20 cellular contexts compared by ENCODE assay signal in the genomic region with DNA sequence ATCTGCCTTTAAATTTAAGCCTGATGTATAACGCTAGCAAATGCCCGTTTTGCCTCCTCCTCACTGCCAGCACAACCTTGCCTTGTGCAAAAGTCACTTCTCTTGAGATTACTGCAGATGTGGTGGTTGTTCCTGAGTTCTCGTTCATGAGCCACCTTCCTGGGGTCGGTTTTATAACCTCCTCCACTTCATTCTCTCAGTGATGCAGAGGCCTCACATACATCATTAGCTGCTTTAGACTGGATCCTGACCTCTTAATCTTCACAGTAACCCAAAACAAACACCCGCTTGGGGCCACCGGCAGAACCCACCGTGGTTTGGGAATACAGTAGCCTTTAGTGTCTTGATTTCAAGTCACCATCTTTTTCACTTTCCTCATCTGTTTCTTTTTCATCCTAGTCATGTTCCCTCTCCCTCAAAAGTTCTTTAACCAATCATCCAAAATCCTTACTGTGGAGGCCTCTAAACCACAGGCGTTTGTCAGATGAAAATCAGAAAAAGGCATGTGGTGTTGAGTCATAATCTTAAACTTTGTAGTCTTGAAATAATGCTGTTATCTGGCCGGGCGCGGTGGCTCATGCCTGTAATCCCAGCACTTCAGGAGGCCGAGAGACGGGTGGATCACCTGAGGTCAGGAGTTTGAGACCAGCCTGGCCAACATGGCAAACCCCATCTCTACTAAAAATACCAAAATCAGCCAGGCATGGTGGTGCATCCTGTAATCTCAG.
DNase-seq lines count a peak whose midpoint lies in the region; ATAC-seq, FAIRE-seq and TF ChIP-seq lines count a peak whose summit lies in the region.
"Had no signal": no experiment of that assay in that cellular context is flagged by ENCODE, and none has a peak within 500 bp of the region (broad histone marks: within the 10 kb centered on the region; RNA-seq: fewer than 3 reads in every experiment).

No MANE protein-coding gene starts in this region.

- CTCF ChIA-PET in K562 (lab: Yijun Ruan, JAX; ENCODE audit: low intra/inter-chr PET ratio): no interaction called here

- H3K4me2 ChIP-seq in K562 (ENCODE audit: insufficient read depth, low read length): no peak overlapping the region
- H3K4me2 ChIP-seq: KMS-11 had no signal

- H2AFZ ChIP-seq in K562 (ENCODE audit: low read depth, low read length): no peak overlapping the region
- H2AFZ ChIP-seq: parathyroid adenoma had no signal

- BruUV-seq in K562 (replicated peaks; lab: Mats Ljungman, UMichigan): TSS peak; percentile 98

- H4K20me1 ChIP-seq in K562 (replicated peaks; ENCODE audit: control insufficient read depth, insufficient read depth, low read length): peaks cover 6% of the 10 kb centered on the region

- no peak overlapping the region for H3K9ac ChIP-seq in K562 (ENCODE audit: insufficient read depth in 1 of 2, low read depth in 2 of 2, low read length in 2 of 2)
- H3K9ac ChIP-seq: KMS-11, parathyroid adenoma had no signal

- in situ Hi-C loops in K562 (cut with MboI): no loop called here

- FAIRE-seq in K562 (lab: Jason Lieb, UNC): peak; percentile 49

- no peaks in the 10 kb centered on the region for H3K79me2 ChIP-seq in K562 (ENCODE audit: control insufficient read depth, insufficient read depth, low read length)
- H3K79me2 ChIP-seq: parathyroid adenoma had no signal

- no peaks in the 10 kb centered on the region for H3K36me3 ChIP-seq in K562 (ENCODE audit: control insufficient read depth, insufficient read depth, low read length)
- H3K36me3 ChIP-seq: ascending aorta, SJSA1 had no signal

- POLR2A ChIA-PET in K562 (lab: Yijun Ruan, JAX): interaction anchor here (1.1 kb wide), 1 partner anchor 16 kb away, joined by 3 read pairs; no protein-coding TSS in a partner anchor

- intact Hi-C loops in K562 (cut with micrococcal nuclease) (no loop called here), head of caudate nucleus (cut with DNase I) (no loop called here)

- no peak overlapping the region for H3K4me3 ChIP-seq in K562
- H3K4me3 ChIP-seq: ascending aorta, SJSA1 had no signal

- no peaks in the 10 kb centered on the region for H3K9me1 ChIP-seq in K562 (ENCODE audit: control insufficient read depth, insufficient read depth, low read length)

- DNase-seq in AG20443 (ENCODE audit: low spot score) (peak; percentile 22), HS-5 (ENCODE audit: low read depth) (peak; percentile 38), K562 (ENCODE audit: extremely low read depth in 1 of 4, low spot score in 3 of 4) (peak in 2 of 4 experiments; percentile 16 to 48), myocyte (ENCODE audit: low read depth) (peak; percentile 29), GF-D8 (lab: John Stamatoyannopoulos, UW) (no peak), head of caudate nucleus (no peak), DMS 273 treated with DMSO at 0.1 percent for 48 hours (lab: John Stamatoyannopoulos, UW) (no peak)
- DNase-seq: activated B cell treated with CpG ODN at 0.5 μM for 24 hours; endodermal cell; GDM1; NCI-H1694; NCI-H748 treated with DMSO at 0.1 percent for 48 hours; stimulated activated CD4-positive, alpha-beta T cell treated with anti-CD3 and anti-CD28 coated beads, Interleukin-1b, Interleukin-23, amount 100 ng/mL, for 48 hours had no signal

- TF ChIP-seq EP300 in K562 (IDR thresholded peaks at IDR 0.05; ENCODE audit: low read length): 0 out of 2 replicates have a peak, but pooled peaks have one; percentile 28

- WGBS in K562 (ENCODE audit: insufficient coverage, low coverage, missing lambda C conversion rate): 9% methylated on average over 13 of the region's 13 CpGs

- H3K27me3 ChIP-seq in K562 (ENCODE audit: control insufficient read depth in 2 of 2, insufficient read depth in 2 of 2, low read length in 2 of 2): no peaks in the 10 kb centered on the region
- H3K27me3 ChIP-seq: ascending aorta, SJSA1 had no signal

- H3K27ac ChIP-seq in K562 (ENCODE audit: extremely low read depth, low read depth, low read length): no peak overlapping the region
- H3K27ac ChIP-seq: ascending aorta, C4-2B, KMS-11, parathyroid adenoma, SJSA1 had no signal

- peak; percentile 60 for ATAC-seq in K562
- ATAC-seq in GM21737 (IDR thresholded peaks at IDR 0.05; ENCODE audit: unreplicated experiment): no peak
- ATAC-seq: stimulated activated memory B cell treated with anti-CD40 and anti-IgM and Interleukin-4, amounts not matched to agents 10 μg/mL and 1 μg/mL and 100 μg/mL, for 72 hours had no signal

- no peak for TF ChIP-seq RAD21 in K562 (CRISPR knock-in tag; conservative IDR thresholded peaks at IDR 0.05 in 1 of 2, IDR thresholded peaks at IDR 0.05 in 1 of 2)

- no peaks in the 10 kb centered on the region for H3K9me3 ChIP-seq in K562 (replicated peaks; ENCODE audit: control insufficient read depth, insufficient read depth, low read depth, low read length)
- H3K9me3 ChIP-seq: ascending aorta, SJSA1 had no signal

- H3K4me1 ChIP-seq in K562 (replicated peaks in 1 of 2; ENCODE audit: control insufficient read depth in 2 of 2, insufficient read depth in 2 of 2, low read length in 2 of 2): peaks cover 0 to 8% of the 10 kb centered on the region in 2 experiments; a peak in 3 of 5 replicates
- H3K4me1 ChIP-seq: ascending aorta, parathyroid adenoma had no signal

- TF ChIP-seq POLR2A in K562 (conservative IDR thresholded peaks at IDR 0.05): no peak

- TF ChIP-seq CTCF in K562 (IDR thresholded peaks at IDR 0.05 in 2 of 3, conservative IDR thresholded peaks at IDR 0.05 in 1 of 3; ENCODE audit: insufficient read depth in 2 of 3, low read depth in 1 of 3, low read length in 3 of 3): no peak

TF ChIP-seq in K562, 482 proteins besides CTCF, POLR2A, EP300 and RAD21 (continues in another document):
- TF ChIP-seq PKNOX1 (IDR thresholded peaks at IDR 0.05): no peak; the same call in 1 of the 2 replicates
- peak; percentile 70 for TF ChIP-seq POLR3A (IDR thresholded peaks at IDR 0.05; ENCODE audit: borderline replicate concordance, extremely low read depth, insufficient read depth, insufficient read length)
- TF ChIP-seq ZFP30 (CRISPR knock-in tag; IDR thresholded peaks at IDR 0.05; ENCODE audit: borderline replicate concordance): no peak
- TF ChIP-seq, protein P1, sequence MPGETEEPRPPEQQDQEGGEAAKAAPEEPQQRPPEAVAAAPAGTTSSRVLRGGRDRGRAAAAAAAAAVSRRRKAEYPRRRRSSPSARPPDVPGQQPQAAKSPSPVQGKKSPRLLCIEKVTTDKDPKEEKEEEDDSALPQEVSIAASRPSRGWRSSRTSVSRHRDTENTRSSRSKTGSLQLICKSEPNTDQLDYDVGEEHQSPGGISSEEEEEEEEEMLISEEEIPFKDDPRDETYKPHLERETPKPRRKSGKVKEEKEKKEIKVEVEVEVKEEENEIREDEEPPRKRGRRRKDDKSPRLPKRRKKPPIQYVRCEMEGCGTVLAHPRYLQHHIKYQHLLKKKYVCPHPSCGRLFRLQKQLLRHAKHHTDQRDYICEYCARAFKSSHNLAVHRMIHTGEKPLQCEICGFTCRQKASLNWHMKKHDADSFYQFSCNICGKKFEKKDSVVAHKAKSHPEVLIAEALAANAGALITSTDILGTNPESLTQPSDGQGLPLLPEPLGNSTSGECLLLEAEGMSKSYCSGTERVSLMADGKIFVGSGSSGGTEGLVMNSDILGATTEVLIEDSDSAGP (CRISPR knock-in tag; IDR thresholded peaks at IDR 0.05): no peak
- peak; percentile 18 for TF ChIP-seq MEIS2 (IDR thresholded peaks at IDR 0.05; ENCODE audit: partially characterized antibody)
- TF ChIP-seq BCOR (IDR thresholded peaks at IDR 0.05): peak; percentile 52; the same call in 1 of the 2 replicates
- peak; percentile 43 for TF ChIP-seq NFIC (IDR thresholded peaks at IDR 0.05)
- TF ChIP-seq, protein P2, sequence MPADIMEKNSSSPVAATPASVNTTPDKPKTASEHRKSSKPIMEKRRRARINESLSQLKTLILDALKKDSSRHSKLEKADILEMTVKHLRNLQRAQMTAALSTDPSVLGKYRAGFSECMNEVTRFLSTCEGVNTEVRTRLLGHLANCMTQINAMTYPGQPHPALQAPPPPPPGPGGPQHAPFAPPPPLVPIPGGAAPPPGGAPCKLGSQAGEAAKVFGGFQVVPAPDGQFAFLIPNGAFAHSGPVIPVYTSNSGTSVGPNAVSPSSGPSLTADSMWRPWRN (IDR thresholded peaks at IDR 0.05; ENCODE audit: low read depth): peak; percentile 92
- TF ChIP-seq, protein P3, sequence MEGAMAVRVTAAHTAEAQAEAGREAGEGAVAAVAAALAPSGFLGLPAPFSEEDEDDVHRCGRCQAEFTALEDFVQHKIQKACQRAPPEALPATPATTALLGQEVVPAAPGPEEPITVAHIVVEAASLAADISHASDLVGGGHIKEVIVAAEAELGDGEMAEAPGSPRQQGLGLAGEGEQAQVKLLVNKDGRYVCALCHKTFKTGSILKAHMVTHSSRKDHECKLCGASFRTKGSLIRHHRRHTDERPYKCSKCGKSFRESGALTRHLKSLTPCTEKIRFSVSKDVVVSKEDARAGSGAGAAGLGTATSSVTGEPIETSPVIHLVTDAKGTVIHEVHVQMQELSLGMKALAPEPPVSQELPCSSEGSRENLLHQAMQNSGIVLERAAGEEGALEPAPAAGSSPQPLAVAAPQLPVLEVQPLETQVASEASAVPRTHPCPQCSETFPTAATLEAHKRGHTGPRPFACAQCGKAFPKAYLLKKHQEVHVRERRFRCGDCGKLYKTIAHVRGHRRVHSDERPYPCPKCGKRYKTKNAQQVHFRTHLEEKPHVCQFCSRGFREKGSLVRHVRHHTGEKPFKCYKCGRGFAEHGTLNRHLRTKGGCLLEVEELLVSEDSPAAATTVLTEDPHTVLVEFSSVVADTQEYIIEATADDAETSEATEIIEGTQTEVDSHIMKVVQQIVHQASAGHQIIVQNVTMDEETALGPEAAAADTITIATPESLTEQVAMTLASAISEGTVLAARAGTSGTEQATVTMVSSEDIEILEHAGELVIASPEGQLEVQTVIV (CRISPR knock-in tag; IDR thresholded peaks at IDR 0.05; ENCODE audit: borderline replicate concordance): no peak
- peak; percentile 42; the same call in 1 of the 2 replicates for TF ChIP-seq CREM (IDR thresholded peaks at IDR 0.05; ENCODE audit: low read depth)

Comparison
In these comparisons a context has a peak if more than half of its experiments do, and no peak if none do; other contexts are left out.
1. DNase-seq: peak in AG20443 (single experiment), HS-5 (single experiment) and myocyte (single experiment); none in GF-D8 (single experiment), head of caudate nucleus (0 of 42) and DMS 273 treated with DMSO at 0.1 percent for 48 hours (single experiment).